1 cellular context compared by ENCODE assay signal in genomic region chr19:43754562-43755255, GRCh38.
TF ChIP-seq lines count a peak whose summit lies in the region.

A gene with protein sequence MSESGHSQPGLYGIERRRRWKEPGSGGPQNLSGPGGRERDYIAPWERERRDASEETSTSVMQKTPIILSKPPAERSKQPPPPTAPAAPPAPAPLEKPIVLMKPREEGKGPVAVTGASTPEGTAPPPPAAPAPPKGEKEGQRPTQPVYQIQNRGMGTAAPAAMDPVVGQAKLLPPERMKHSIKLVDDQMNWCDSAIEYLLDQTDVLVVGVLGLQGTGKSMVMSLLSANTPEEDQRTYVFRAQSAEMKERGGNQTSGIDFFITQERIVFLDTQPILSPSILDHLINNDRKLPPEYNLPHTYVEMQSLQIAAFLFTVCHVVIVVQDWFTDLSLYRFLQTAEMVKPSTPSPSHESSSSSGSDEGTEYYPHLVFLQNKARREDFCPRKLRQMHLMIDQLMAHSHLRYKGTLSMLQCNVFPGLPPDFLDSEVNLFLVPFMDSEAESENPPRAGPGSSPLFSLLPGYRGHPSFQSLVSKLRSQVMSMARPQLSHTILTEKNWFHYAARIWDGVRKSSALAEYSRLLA (minus strand): TSS chr19:43754962. CDS start chr19:43750741, 4,221 bp downstream.

TF ChIP-seq in HepG2, 621 proteins besides CTCF, POLR2A, EP300 and RAD21 (continued from another document and continues in another):
- TF ChIP-seq, protein P1, sequence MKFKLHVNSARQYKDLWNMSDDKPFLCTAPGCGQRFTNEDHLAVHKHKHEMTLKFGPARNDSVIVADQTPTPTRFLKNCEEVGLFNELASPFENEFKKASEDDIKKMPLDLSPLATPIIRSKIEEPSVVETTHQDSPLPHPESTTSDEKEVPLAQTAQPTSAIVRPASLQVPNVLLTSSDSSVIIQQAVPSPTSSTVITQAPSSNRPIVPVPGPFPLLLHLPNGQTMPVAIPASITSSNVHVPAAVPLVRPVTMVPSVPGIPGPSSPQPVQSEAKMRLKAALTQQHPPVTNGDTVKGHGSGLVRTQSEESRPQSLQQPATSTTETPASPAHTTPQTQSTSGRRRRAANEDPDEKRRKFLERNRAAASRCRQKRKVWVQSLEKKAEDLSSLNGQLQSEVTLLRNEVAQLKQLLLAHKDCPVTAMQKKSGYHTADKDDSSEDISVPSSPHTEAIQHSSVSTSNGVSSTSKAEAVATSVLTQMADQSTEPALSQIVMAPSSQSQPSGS (CRISPR knock-in tag; IDR thresholded peaks at IDR 0.05) = peak; percentile 63; the same call in 1 of the 2 replicates
- TF ChIP-seq, protein P2, sequence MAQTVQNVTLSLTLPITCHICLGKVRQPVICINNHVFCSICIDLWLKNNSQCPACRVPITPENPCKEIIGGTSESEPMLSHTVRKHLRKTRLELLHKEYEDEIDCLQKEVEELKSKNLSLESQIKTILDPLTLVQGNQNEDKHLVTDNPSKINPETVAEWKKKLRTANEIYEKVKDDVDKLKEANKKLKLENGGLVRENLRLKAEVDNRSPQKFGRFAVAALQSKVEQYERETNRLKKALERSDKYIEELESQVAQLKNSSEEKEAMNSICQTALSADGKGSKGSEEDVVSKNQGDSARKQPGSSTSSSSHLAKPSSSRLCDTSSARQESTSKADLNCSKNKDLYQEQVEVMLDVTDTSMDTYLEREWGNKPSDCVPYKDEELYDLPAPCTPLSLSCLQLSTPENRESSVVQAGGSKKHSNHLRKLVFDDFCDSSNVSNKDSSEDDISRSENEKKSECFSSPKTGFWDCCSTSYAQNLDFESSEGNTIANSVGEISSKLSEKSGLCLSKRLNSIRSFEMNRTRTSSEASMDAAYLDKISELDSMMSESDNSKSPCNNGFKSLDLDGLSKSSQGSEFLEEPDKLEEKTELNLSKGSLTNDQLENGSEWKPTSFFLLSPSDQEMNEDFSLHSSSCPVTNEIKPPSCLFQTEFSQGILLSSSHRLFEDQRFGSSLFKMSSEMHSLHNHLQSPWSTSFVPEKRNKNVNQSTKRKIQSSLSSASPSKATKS (CRISPR knock-in tag; IDR thresholded peaks at IDR 0.05) = no peak
- TF ChIP-seq PBX2 (CRISPR knock-in tag; IDR thresholded peaks at IDR 0.05) (no peak), GATAD2A (CRISPR knock-in tag; IDR thresholded peaks at IDR 0.05) (0 out of 2 replicates have a peak, but pooled peaks have one; percentile 30), TEAD2 (CRISPR knock-in tag; IDR thresholded peaks at IDR 0.05) (no peak), ZC3H13 (CRISPR knock-in tag; IDR thresholded peaks at IDR 0.05) (0 out of 2 replicates have a peak, but pooled peaks have one; percentile 32), SALL2 (CRISPR knock-in tag; IDR thresholded peaks at IDR 0.05) (peak; percentile 76; the same call in 1 of the 2 replicates), ARID5B (CRISPR knock-in tag; IDR thresholded peaks at IDR 0.05) (peak; percentile 19; the same call in 1 of the 2 replicates), ZNF816 (CRISPR knock-in tag; IDR thresholded peaks at IDR 0.05; ENCODE audit: borderline replicate concordance) (peak; percentile 32; the same call in 1 of the 2 replicates), ZNF777 (CRISPR knock-in tag; IDR thresholded peaks at IDR 0.05) (peak; percentile 64; the same call in 1 of the 2 replicates), ZNF557 (CRISPR knock-in tag; IDR thresholded peaks at IDR 0.05) (no peak), ZNF569 (CRISPR knock-in tag; IDR thresholded peaks at IDR 0.05; ENCODE audit: borderline replicate concordance) (no peak), HMGA1 (CRISPR knock-in tag; conservative IDR thresholded peaks at IDR 0.05) (no peak), IKZF5 (CRISPR knock-in tag; IDR thresholded peaks at IDR 0.05) (0 out of 2 replicates have a peak, but pooled peaks have one; percentile 63), STAT5B (CRISPR knock-in tag; IDR thresholded peaks at IDR 0.05) (0 out of 2 replicates have a peak, but pooled peaks have one; percentile 59), MTF1 (CRISPR knock-in tag; IDR thresholded peaks at IDR 0.05) (no peak), ZNF607 (CRISPR knock-in tag; IDR thresholded peaks at IDR 0.05; ENCODE audit: borderline replicate concordance) (peak; percentile 47; the same call in 1 of the 2 replicates), MEIS2 (CRISPR knock-in tag; IDR thresholded peaks at IDR 0.05) (no peak), ZSCAN30 (CRISPR knock-in tag; IDR thresholded peaks at IDR 0.05) (no peak), TFDP1 (CRISPR knock-in tag; IDR thresholded peaks at IDR 0.05; ENCODE audit: borderline replicate concordance) (peak; percentile 73; the same call in 1 of the 2 replicates), FOXA1 (IDR thresholded peaks at IDR 0.05) (no peak), FOXA1 (CRISPR knock-in tag; IDR thresholded peaks at IDR 0.05) (peak; percentile 13; the same call in 1 of the 2 replicates), ZNF782 (CRISPR knock-in tag; IDR thresholded peaks at IDR 0.05; ENCODE audit: borderline replicate concordance) (peak; percentile 72; the same call in 1 of the 2 replicates), ZNF619 (CRISPR knock-in tag; IDR thresholded peaks at IDR 0.05) (peak; percentile 38; the same call in 1 of the 2 replicates), ZNF124 (CRISPR knock-in tag; IDR thresholded peaks at IDR 0.05) (no peak)
- TF ChIP-seq, protein P3, sequence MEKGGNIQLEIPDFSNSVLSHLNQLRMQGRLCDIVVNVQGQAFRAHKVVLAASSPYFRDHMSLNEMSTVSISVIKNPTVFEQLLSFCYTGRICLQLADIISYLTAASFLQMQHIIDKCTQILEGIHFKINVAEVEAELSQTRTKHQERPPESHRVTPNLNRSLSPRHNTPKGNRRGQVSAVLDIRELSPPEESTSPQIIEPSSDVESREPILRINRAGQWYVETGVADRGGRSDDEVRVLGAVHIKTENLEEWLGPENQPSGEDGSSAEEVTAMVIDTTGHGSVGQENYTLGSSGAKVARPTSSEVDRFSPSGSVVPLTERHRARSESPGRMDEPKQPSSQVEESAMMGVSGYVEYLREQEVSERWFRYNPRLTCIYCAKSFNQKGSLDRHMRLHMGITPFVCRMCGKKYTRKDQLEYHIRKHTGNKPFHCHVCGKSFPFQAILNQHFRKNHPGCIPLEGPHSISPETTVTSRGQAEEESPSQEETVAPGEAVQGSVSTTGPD (CRISPR knock-in tag; IDR thresholded peaks at IDR 0.05) = 0 out of 2 replicates have a peak, but pooled peaks have one; percentile 22
- TF ChIP-seq, protein P4, sequence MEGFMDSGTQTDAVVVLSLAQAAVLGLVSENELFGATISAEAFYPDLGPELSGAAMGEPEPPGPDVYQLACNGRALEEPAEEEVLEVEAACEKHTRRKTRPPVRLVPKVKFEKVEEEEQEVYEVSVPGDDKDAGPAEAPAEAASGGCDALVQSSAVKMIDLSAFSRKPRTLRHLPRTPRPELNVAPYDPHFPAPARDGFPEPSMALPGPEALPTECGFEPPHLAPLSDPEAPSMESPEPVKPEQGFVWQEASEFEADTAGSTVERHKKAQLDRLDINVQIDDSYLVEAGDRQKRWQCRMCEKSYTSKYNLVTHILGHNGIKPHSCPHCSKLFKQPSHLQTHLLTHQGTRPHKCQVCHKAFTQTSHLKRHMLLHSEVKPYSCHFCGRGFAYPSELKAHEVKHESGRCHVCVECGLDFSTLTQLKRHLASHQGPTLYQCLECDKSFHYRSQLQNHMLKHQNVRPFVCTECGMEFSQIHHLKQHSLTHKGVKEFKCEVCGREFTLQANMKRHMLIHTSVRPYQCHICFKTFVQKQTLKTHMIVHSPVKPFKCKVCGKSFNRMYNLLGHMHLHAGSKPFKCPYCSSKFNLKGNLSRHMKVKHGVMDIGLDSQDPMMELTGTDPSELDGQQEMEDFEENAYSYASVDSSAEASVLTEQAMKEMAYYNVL (CRISPR knock-in tag; IDR thresholded peaks at IDR 0.05; ENCODE audit: borderline replicate concordance) = peak; percentile 68; the same call in 1 of the 2 replicates
- TF ChIP-seq, protein P5, sequence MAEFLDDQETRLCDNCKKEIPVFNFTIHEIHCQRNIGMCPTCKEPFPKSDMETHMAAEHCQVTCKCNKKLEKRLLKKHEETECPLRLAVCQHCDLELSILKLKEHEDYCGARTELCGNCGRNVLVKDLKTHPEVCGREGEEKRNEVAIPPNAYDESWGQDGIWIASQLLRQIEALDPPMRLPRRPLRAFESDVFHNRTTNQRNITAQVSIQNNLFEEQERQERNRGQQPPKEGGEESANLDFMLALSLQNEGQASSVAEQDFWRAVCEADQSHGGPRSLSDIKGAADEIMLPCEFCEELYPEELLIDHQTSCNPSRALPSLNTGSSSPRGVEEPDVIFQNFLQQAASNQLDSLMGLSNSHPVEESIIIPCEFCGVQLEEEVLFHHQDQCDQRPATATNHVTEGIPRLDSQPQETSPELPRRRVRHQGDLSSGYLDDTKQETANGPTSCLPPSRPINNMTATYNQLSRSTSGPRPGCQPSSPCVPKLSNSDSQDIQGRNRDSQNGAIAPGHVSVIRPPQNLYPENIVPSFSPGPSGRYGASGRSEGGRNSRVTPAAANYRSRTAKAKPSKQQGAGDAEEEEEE (CRISPR knock-in tag; IDR thresholded peaks at IDR 0.05; ENCODE audit: borderline replicate concordance) = no peak
- TF ChIP-seq, protein P6, sequence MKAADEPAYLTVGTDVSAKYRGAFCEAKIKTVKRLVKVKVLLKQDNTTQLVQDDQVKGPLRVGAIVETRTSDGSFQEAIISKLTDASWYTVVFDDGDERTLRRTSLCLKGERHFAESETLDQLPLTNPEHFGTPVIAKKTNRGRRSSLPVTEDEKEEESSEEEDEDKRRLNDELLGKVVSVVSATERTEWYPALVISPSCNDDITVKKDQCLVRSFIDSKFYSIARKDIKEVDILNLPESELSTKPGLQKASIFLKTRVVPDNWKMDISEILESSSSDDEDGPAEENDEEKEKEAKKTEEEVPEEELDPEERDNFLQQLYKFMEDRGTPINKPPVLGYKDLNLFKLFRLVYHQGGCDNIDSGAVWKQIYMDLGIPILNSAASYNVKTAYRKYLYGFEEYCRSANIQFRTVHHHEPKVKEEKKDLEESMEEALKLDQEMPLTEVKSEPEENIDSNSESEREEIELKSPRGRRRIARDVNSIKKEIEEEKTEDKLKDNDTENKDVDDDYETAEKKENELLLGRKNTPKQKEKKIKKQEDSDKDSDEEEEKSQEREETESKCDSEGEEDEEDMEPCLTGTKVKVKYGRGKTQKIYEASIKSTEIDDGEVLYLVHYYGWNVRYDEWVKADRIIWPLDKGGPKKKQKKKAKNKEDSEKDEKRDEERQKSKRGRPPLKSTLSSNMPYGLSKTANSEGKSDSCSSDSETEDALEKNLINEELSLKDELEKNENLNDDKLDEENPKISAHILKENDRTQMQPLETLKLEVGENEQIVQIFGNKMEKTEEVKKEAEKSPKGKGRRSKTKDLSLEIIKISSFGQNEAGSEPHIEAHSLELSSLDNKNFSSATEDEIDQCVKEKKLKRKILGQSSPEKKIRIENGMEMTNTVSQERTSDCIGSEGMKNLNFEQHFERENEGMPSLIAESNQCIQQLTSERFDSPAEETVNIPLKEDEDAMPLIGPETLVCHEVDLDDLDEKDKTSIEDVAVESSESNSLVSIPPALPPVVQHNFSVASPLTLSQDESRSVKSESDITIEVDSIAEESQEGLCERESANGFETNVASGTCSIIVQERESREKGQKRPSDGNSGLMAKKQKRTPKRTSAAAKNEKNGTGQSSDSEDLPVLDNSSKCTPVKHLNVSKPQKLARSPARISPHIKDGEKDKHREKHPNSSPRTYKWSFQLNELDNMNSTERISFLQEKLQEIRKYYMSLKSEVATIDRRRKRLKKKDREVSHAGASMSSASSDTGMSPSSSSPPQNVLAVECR (CRISPR knock-in tag; IDR thresholded peaks at IDR 0.05; ENCODE audit: borderline replicate concordance) = peak; percentile 85
